In the genomic region with DNA sequence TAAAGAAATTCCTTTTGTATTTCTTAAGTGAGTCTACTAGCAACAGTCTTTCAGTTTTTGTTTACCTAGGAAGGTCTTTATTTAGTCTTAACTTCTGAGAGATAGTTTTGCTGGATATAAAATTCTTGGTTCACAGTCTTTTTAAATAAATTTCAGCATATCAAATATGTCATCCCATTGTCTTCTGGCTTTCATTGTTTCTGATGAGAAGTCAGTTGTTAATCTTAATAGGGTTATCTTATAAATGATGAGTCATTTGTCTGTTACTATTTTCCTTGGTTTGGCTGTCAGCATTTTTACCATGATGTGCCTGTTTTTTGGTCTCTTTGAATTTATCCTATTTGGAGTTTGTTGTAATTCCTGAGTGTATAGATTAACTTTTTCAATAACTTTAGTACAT, we compare ENCODE assay signal across 25 cellular contexts.
DNase-seq lines count a peak whose midpoint lies in the region; ATAC-seq and TF ChIP-seq lines count a peak whose summit lies in the region.
"Had no signal": no experiment of that assay in that cellular context is flagged by ENCODE, and none has a peak within 500 bp of the region (broad histone marks: within the 10 kb centered on the region; RNA-seq: fewer than 3 reads in every experiment).

No MANE protein-coding gene starts in this region.

- H3K9ac ChIP-seq in endodermal cell (ENCODE audit: extremely low read depth, low read length, poor library complexity, severe bottlenecking) = no peak overlapping the region

- H3K27ac ChIP-seq in CD4-positive, alpha-beta T cell (ENCODE audit: low read depth, low read length) = no peak overlapping the region
- H3K27ac ChIP-seq in GM23338 (ENCODE audit: low read depth) (no peak overlapping the region), endodermal cell (ENCODE audit: low read depth, low read length) (no peak overlapping the region), left lung (no peak overlapping the region)
- H3K27ac ChIP-seq: SJCRH30, testis had no signal

- H3K36me3 ChIP-seq in GM23338 (ENCODE audit: insufficient read depth) (0 out of 2 replicates have a peak, but pooled peaks cover 5% of the 10 kb centered on the region), endodermal cell (ENCODE audit: control insufficient read depth, insufficient read depth, low read length) (no peaks in the 10 kb centered on the region), left lung (no peaks in the 10 kb centered on the region)
- H3K36me3 ChIP-seq: SJCRH30 had no signal

- H4K20me1 ChIP-seq in GM23338 (replicated peaks; ENCODE audit: insufficient read depth) = no peaks in the 10 kb centered on the region

- peaks cover 56% of the 10 kb centered on the region for H3K36me3 Mint-ChIP-seq in CD4-positive, alpha-beta T cell (ENCODE audit: low read depth)
- H3K36me3 Mint-ChIP-seq in GM23338 (ENCODE audit: low read depth) (peaks cover 13% of the 10 kb centered on the region; the same call in 2 of the 3 replicates), endodermal cell (ENCODE audit: low read depth) (peaks cover 7% of the 10 kb centered on the region)

- no peak for TF ChIP-seq CTCF in CD4-positive, alpha-beta T cell (IDR thresholded peaks at IDR 0.05)
- TF ChIP-seq CTCF in GM23338 (conservative IDR thresholded peaks at IDR 0.05; ENCODE audit: low read depth in 2 of 2) = no peak
- no peak for TF ChIP-seq CTCF in endodermal cell (conservative IDR thresholded peaks at IDR 0.05)
- TF ChIP-seq CTCF in left lung (IDR thresholded peaks at IDR 0.05) = no peak

- H3K9me2 ChIP-seq in GM23338 (ENCODE audit: insufficient read depth) = no peaks in the 10 kb centered on the region; the same call in 1 of the 2 replicates

- POLR2A ChIA-PET in CD4-positive, alpha-beta T cell (lab: Charles Lee) = interaction anchor here (0.6 to 0.7 kb wide), 2 partner anchors 11 to 15 kb away, joined by 3 read pairs; no protein-coding TSS in a partner anchor

- intact Hi-C loops in CD4-positive, alpha-beta T cell (cut with DNase I, micrococcal nuclease) = no loop called here
- intact Hi-C loops in left lung (cut with DNase I) = no loop called here

- DNase-seq in CD4-positive, alpha-beta T cell = no peak
- peak; percentile 6 for DNase-seq in GM23338 (ENCODE audit: low spot score)
- DNase-seq in OCI-M1 (lab: John Stamatoyannopoulos, UW) = peak; percentile 55
- DNase-seq in endodermal cell = no peak
- no peak for DNase-seq in activated CD4-positive, alpha-beta T cell treated with anti-CD3 and anti-CD28 coated beads for 1 hour
- no peak for DNase-seq in left lung
- DNase-seq: activated CD4-positive, alpha-beta T cell treated with anti-CD3 and anti-CD28 coated beads for 48 hours; activated naive CD8-positive, alpha-beta T cell treated with anti-CD3 and anti-CD28 coated beads, Interleukin-2, amount 50 U/mL, for 24 hours; activated T-cell treated with anti-CD3 and anti-CD28 coated beads, Interleukin-2, amount 50 U/mL, for 4 hours; central memory CD4-positive, alpha-beta T cell; islet precursor cell; KG1; naive thymus-derived CD8-positive, alpha-beta T cell; NCI-H1930; NCI-H2227 treated with DMSO at 0.1 percent for 48 hours; NCI-H526 treated with DMSO at 0.1 percent for 48 hours; occipital lobe; SJCRH30; stimulated activated naive CD8-positive, alpha-beta T cell treated with anti-CD3 and anti-CD28 coated beads, Interleukin-15, Interleukin-2, amounts not matched to agents 100 U/mL and 50 U/mL, for 24 hours; T-helper 1 cell; testis had no signal

- H3K4me3 ChIP-seq in GM23338 (no peak overlapping the region), endodermal cell (ENCODE audit: low read length) (peak overlapping the region; percentile 51), left lung (no peak overlapping the region)
- H3K4me3 ChIP-seq: SJCRH30, testis had no signal

- CTCF ChIA-PET in CD4-positive, alpha-beta T cell (lab: Charles Lee) = interaction anchor here (0.7 kb wide), 1 partner anchor 19 kb away, joined by 3 read pairs; no protein-coding TSS in a partner anchor

- no peak overlapping the region for H3K27ac Mint-ChIP-seq in CD4-positive, alpha-beta T cell
- H3K27ac Mint-ChIP-seq in GM23338 (no peak overlapping the region), endodermal cell (no peak overlapping the region)
- H3K27ac Mint-ChIP-seq: activated naive CD8-positive, alpha-beta T cell treated with anti-CD3 and anti-CD28 coated beads, Interleukin-2, amount 50 U/mL, for 24 hours; dendritic cell treated with granulocyte-macrophage colony-stimulating factor and Interleukin-4, amounts not matched to agents 40 ng/mL and 50 ng/mL, for 4 days; mesothelial cell of epicardium had no signal

- H3K27me3 ChIP-seq in CD4-positive, alpha-beta T cell (ENCODE audit: control insufficient read depth, insufficient read depth, low read length) = no peaks in the 10 kb centered on the region
- no peaks in the 10 kb centered on the region for H3K27me3 ChIP-seq in GM23338 (ENCODE audit: insufficient read depth)
- H3K27me3 ChIP-seq in endodermal cell (ENCODE audit: control insufficient read depth, insufficient read depth, low read length, poor library complexity, severe bottlenecking) = no peaks in the 10 kb centered on the region
- H3K27me3 ChIP-seq in left lung = no peaks in the 10 kb centered on the region
- H3K27me3 ChIP-seq: SJCRH30, testis had no signal

- H3K4me1 ChIP-seq in GM23338 (ENCODE audit: insufficient read depth) (no peaks in the 10 kb centered on the region), endodermal cell (ENCODE audit: control insufficient read depth, insufficient read depth, low read length) (no peaks in the 10 kb centered on the region), left lung (peaks cover 0 to 8% of the 10 kb centered on the region in 2 donors)
- H3K4me1 ChIP-seq: SJCRH30, testis had no signal

- peaks cover 4% of the 10 kb centered on the region for H3K4me1 Mint-ChIP-seq in CD4-positive, alpha-beta T cell (ENCODE audit: low read depth)
- H3K4me1 Mint-ChIP-seq in GM23338 (no peaks in the 10 kb centered on the region), endodermal cell (no peaks in the 10 kb centered on the region)
- H3K4me1 Mint-ChIP-seq: mesothelial cell of epicardium had no signal

- H3K4me3 Mint-ChIP-seq in CD4-positive, alpha-beta T cell = no peak overlapping the region
- no peak overlapping the region for H3K4me3 Mint-ChIP-seq in GM23338
- no peak overlapping the region for H3K4me3 Mint-ChIP-seq in endodermal cell
- H3K4me3 Mint-ChIP-seq: activated naive CD8-positive, alpha-beta T cell treated with anti-CD3 and anti-CD28 coated beads, Interleukin-2, amount 50 U/mL, for 24 hours; activated T-cell treated with anti-CD3 and anti-CD28 coated beads, Interleukin-2, amount 50 U/mL, for 4 hours; dendritic cell treated with granulocyte-macrophage colony-stimulating factor and Interleukin-4, amounts not matched to agents 40 ng/mL and 50 ng/mL, for 4 days; mesothelial cell of epicardium; naive thymus-derived CD8-positive, alpha-beta T cell had no signal

- no peaks in the 10 kb centered on the region for H3F3A ChIP-seq in GM23338 (replicated peaks; ENCODE audit: low read depth)

- no peaks in the 10 kb centered on the region for H3K79me2 ChIP-seq in GM23338 (replicated peaks; ENCODE audit: insufficient read depth)

- ATAC-seq in CD4-positive, alpha-beta T cell (ENCODE audit: poor library complexity) = peak; percentile 37
- ATAC-seq in GM23338 (no peak), GM18868 (IDR thresholded peaks at IDR 0.05; ENCODE audit: unreplicated experiment) (no peak), left lung (no peak)
- ATAC-seq: activated naive CD8-positive, alpha-beta T cell treated with anti-CD3 and anti-CD28 coated beads, Interleukin-2, amount 50 U/mL, for 24 hours; activated T-cell treated with anti-CD3 and anti-CD28 coated beads, Interleukin-2, amount 50 U/mL, for 4 hours; naive thymus-derived CD8-positive, alpha-beta T cell; stimulated activated naive CD8-positive, alpha-beta T cell treated with anti-CD3 and anti-CD28 coated beads, Interleukin-15, Interleukin-2, amounts not matched to agents 100 U/mL and 50 U/mL, for 24 hours had no signal

- peaks cover 6% of the 10 kb centered on the region for H3K9me3 Mint-ChIP-seq in CD4-positive, alpha-beta T cell
- H3K9me3 Mint-ChIP-seq in GM23338 (peaks cover 34% of the 10 kb centered on the region), endodermal cell (peaks cover 36% of the 10 kb centered on the region)

- peaks cover 35% of the 10 kb centered on the region for H3K9me3 ChIP-seq in CD4-positive, alpha-beta T cell (ENCODE audit: control insufficient read depth, low read length)
- H3K9me3 ChIP-seq in endodermal cell (ENCODE audit: control insufficient read depth, low read length) = peaks cover 31% of the 10 kb centered on the region
- peaks cover 0 to 40% of the 10 kb centered on the region in 2 donors for H3K9me3 ChIP-seq in left lung
- H3K9me3 ChIP-seq: testis had no signal

- H3K27me3 Mint-ChIP-seq in CD4-positive, alpha-beta T cell = no peaks in the 10 kb centered on the region
- H3K27me3 Mint-ChIP-seq in GM23338 (ENCODE audit: insufficient read depth, low read depth, poor library complexity) (no peaks in the 10 kb centered on the region), endodermal cell (ENCODE audit: insufficient read depth) (no peaks in the 10 kb centered on the region)
- H3K27me3 Mint-ChIP-seq: activated naive CD8-positive, alpha-beta T cell treated with anti-CD3 and anti-CD28 coated beads, Interleukin-2, amount 50 U/mL, for 24 hours; CD4-positive, CD25-positive, alpha-beta regulatory T cell; dendritic cell treated with granulocyte-macrophage colony-stimulating factor and Interleukin-4, amounts not matched to agents 40 ng/mL and 50 ng/mL, for 4 days; naive thymus-derived CD8-positive, alpha-beta T cell had no signal

- H2AFZ ChIP-seq in GM23338 = no peak overlapping the region

- no peak overlapping the region for H3K4me2 ChIP-seq in GM23338

Comparison
In these comparisons a context has a peak if more than half of its experiments do, and no peak if none do; other contexts are left out.
1. DNase-seq: peak in GM23338 (single experiment) and OCI-M1 (single experiment); none in CD4-positive, alpha-beta T cell (0 of 10), endodermal cell (single experiment), activated CD4-positive, alpha-beta T cell treated with anti-CD3 and anti-CD28 coated beads for 1 hour (single experiment) and left lung (0 of 2).